In the genomic region with DNA sequence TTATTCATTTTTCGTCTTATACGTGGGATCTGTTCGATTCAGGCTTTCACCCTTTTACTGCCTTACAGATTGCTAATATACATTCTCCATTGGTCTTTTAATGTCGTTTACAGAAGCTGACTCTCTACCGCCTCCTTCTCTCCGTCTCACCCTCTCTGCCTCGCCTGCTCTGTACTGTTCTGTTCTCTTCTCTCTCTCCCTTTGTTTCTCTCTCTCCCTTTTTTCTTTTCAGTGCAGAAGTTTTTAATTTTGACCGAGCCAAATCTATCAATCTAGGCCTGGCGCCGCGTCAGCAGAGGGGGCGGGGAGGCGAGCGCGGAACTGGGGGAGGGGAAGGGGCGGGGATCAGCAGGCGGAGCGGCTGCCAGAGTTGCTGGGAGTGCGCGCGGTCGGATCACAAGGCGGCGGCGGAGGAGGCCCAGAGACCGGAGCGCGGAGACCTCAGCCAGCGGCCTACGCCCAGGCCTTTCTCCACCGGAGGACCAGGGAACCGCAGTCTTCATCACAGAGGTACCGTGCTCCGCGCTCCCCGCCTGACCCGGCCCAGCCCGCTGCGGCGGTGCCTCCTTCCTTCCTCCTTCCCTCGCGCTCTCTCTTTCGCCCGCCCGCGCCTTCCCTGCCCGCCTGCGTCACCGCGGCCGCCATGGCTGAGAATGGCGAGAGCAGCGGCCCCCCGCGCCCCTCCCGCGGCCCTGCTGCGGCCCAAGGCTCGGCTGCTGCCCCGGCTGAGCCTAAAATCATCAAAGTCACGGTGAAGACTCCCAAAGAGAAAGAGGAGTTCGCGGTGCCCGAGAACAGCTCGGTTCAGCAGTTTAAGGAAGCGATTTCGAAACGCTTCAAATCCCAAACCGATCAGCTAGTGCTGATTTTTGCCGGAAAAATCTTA, we compare ENCODE assay signal across 8 cellular contexts. TPM values are rescaled to one million over a fixed set of nuclear protein-coding genes. Genes with fewer than 3 reads are reported as not detected.
DNase-seq lines count a peak whose midpoint lies in the region; ATAC-seq and TF ChIP-seq lines count a peak whose summit lies in the region.

A gene (plus strand): TSS at position 397 of the 886 bp plus-strand sequence. CDS start 247 bp downstream, at position 644.

- no peaks in the 10 kb centered on the region for H3K36me3 ChIP-seq in liver (ENCODE audit: control insufficient read depth in 4 of 4, insufficient read depth in 3 of 4, low read depth in 1 of 4, low read length in 3 of 4)

- H3K36me3 Mint-ChIP-seq in dendritic cell treated with granulocyte-macrophage colony-stimulating factor and Interleukin-4, amounts not matched to agents 40 ng/mL and 50 ng/mL, for 4 days (ENCODE audit: low read depth), result peaks cover 20% of the 10 kb centered on the region

- H3K4me3 ChIP-seq in AG10803 (ENCODE audit: low read length) (peak within 1 kb of the TSS; percentile 73), liver (ENCODE audit: low read depth in 1 of 3, low read length in 3 of 3) (peak within 1 kb of the TSS; percentile 70 to 89 (median 76))

- H3K4me3 Mint-ChIP-seq in dendritic cell treated with granulocyte-macrophage colony-stimulating factor and Interleukin-4, amounts not matched to agents 40 ng/mL and 50 ng/mL, for 4 days, result peak within 1 kb of the TSS; percentile 92

- intact Hi-C loops in dendritic cell treated with granulocyte-macrophage colony-stimulating factor and Interleukin-4, amounts not matched to agents 40 ng/mL and 50 ng/mL, for 4 days (cut with micrococcal nuclease), result loop anchor here (5.0 to 10.0 kb wide), 2 partner anchors 169 to 849 kb away; a partner anchor contains a TSS

- WGBS in liver, result 0% methylated on average over 63 of the region's 70 CpGs

- H3K27ac Mint-ChIP-seq in dendritic cell treated with granulocyte-macrophage colony-stimulating factor and Interleukin-4, amounts not matched to agents 40 ng/mL and 50 ng/mL, for 4 days, result peak within 1 kb of the TSS; percentile 97

- TF ChIP-seq CTCF in AG10803 (conservative IDR thresholded peaks at IDR 0.05; ENCODE audit: low read length) (peak; percentile 51), liver (IDR thresholded peaks at IDR 0.05; ENCODE audit: low read depth, low read length, missing input control) (no peak)

- H3K27me3 ChIP-seq in liver (ENCODE audit: control insufficient read depth in 4 of 4, insufficient read depth in 4 of 4, low read length in 3 of 4), result no peaks in the 10 kb centered on the region

- H3K9me3 ChIP-seq in liver (ENCODE audit: control insufficient read depth in 4 of 4, low read length in 3 of 4), result no peaks in the 10 kb centered on the region

- H3K4me1 Mint-ChIP-seq in dendritic cell treated with granulocyte-macrophage colony-stimulating factor and Interleukin-4, amounts not matched to agents 40 ng/mL and 50 ng/mL, for 4 days (ENCODE audit: low read depth), result peaks cover 15% of the 10 kb centered on the region

- no peaks in the 10 kb centered on the region for H3K9me3 Mint-ChIP-seq in dendritic cell treated with granulocyte-macrophage colony-stimulating factor and Interleukin-4, amounts not matched to agents 40 ng/mL and 50 ng/mL, for 4 days

- H3K27ac ChIP-seq in liver (ENCODE audit: low read depth in 1 of 2, low read length in 2 of 2), result peak within 1 kb of the TSS; percentile 93 to 97

- peak in 1 of 2 donors; percentile 24 for TF ChIP-seq RAD21 in liver (IDR thresholded peaks at IDR 0.05)

- no peaks in the 10 kb centered on the region for H3K27me3 Mint-ChIP-seq in dendritic cell treated with granulocyte-macrophage colony-stimulating factor and Interleukin-4, amounts not matched to agents 40 ng/mL and 50 ng/mL, for 4 days

- peak within 1 kb of the TSS; percentile 67 to 92 for H3K9ac ChIP-seq in liver (ENCODE audit: low read depth in 1 of 2, low read length in 2 of 2)

- ATAC-seq in GM19035 (IDR thresholded peaks at IDR 0.05; ENCODE audit: unreplicated experiment) (peak; percentile 76), HG03378 (IDR thresholded peaks at IDR 0.05; ENCODE audit: unreplicated experiment) (peak; percentile 57)

- peaks cover 1 to 24% (median 18%) of the 10 kb centered on the region in 4 donors for H3K4me1 ChIP-seq in liver (ENCODE audit: control insufficient read depth in 4 of 4, insufficient read depth in 4 of 4, low read length in 3 of 4)

- DNase-seq in AG10803 (ENCODE audit: low read depth) (peak; percentile 77), NCI-H526 treated with DMSO at 0.1 percent for 48 hours (lab: John Stamatoyannopoulos, UW) (peak; percentile 61)
- peak; percentile 76 for DNase-seq in activated CD4-positive, alpha-beta T cell treated with anti-CD3 and anti-CD28 coated beads, Interleukin-2, amount 50 U/mL, for 1 hour
- DNase-seq in stimulated activated CD4-positive, alpha-beta T cell treated with anti-CD3 and anti-CD28 coated beads, Interleukin-4, amount 100 ng/mL, for 24 hours, result peak; percentile 79

TF ChIP-seq in liver, 16 proteins besides CTCF, POLR2A, EP300 and RAD21:
- TF ChIP-seq TAF1 (conservative IDR thresholded peaks at IDR 0.05), result peak; percentile 8
- TF ChIP-seq RXRA (IDR thresholded peaks at IDR 0.05), result peak in 1 of 2 donors; percentile 11
- TF ChIP-seq GABPA (IDR thresholded peaks at IDR 0.05 in 1 of 2, conservative IDR thresholded peaks at IDR 0.05 in 1 of 2), result no peak
- TF ChIP-seq HNF4A (conservative IDR thresholded peaks at IDR 0.05), result no peak
- TF ChIP-seq YY1 (IDR thresholded peaks at IDR 0.05), result peak; percentile 47

RNA-seq across cellular contexts. Expression of the gene that starts here (rescaled TPM):
- 10 to 100 TPM; 10.0 to 11.9 TPM for total RNA-seq in liver
- polyA plus RNA-seq in liver, result 1 to 10 TPM; 7.9 to 8.2 TPM

Comparison
In these comparisons a context has a peak if more than half of its experiments do, and no peak if none do; other contexts are left out.
1. Peak in every context shown above with its lines: DNase-seq, ATAC-seq, H3K4me3 ChIP-seq and H3K27ac ChIP-seq.